8 cellular contexts compared by ENCODE assay signal in genomic region chr6:157221049-157221816, GRCh38.
DNase-seq lines count a peak whose midpoint lies in the region; ATAC-seq and TF ChIP-seq lines count a peak whose summit lies in the region.

No MANE protein-coding gene starts in this region.

- no peaks in the 10 kb centered on the region for H3K36me3 Mint-ChIP-seq in activated CD4-positive, alpha-beta T cell treated with anti-CD3 and anti-CD28 coated beads, Interleukin-2, amount 10 ng/mL, durations not matched to agents 7 days and 5 days (ENCODE audit: low read depth)
- H3K36me3 Mint-ChIP-seq in dendritic cell treated with granulocyte-macrophage colony-stimulating factor and Interleukin-4, amounts not matched to agents 40 ng/mL and 50 ng/mL, for 4 days (ENCODE audit: low read depth) = no peaks in the 10 kb centered on the region

- ATAC-seq in HG02759 (IDR thresholded peaks at IDR 0.05; ENCODE audit: unreplicated experiment) (peak; percentile 71), lower lobe of right lung (peak; percentile 86 to 92)

- peaks cover 35% of the 10 kb centered on the region for H3K4me1 Mint-ChIP-seq in activated CD4-positive, alpha-beta T cell treated with anti-CD3 and anti-CD28 coated beads, Interleukin-2, amount 10 ng/mL, durations not matched to agents 7 days and 5 days
- peaks cover 25% of the 10 kb centered on the region for H3K4me1 Mint-ChIP-seq in dendritic cell treated with granulocyte-macrophage colony-stimulating factor and Interleukin-4, amounts not matched to agents 40 ng/mL and 50 ng/mL, for 4 days (ENCODE audit: low read depth)

- CTCF ChIA-PET in activated CD4-positive, alpha-beta T cell treated with anti-CD3 and anti-CD28 coated beads, Interleukin-2, amount 10 ng/mL, durations not matched to agents 7 days and 5 days (lab: Charles Lee) = interaction anchor here (1.0 kb wide), 1 partner anchor 14 kb away, joined by 3 read pairs; no protein-coding TSS in a partner anchor

- no peaks in the 10 kb centered on the region for H3K27me3 Mint-ChIP-seq in activated CD4-positive, alpha-beta T cell treated with anti-CD3 and anti-CD28 coated beads, Interleukin-2, amount 10 ng/mL, durations not matched to agents 7 days and 5 days
- peaks cover 34% of the 10 kb centered on the region for H3K27me3 Mint-ChIP-seq in dendritic cell treated with granulocyte-macrophage colony-stimulating factor and Interleukin-4, amounts not matched to agents 40 ng/mL and 50 ng/mL, for 4 days

- DNase-seq in ELF-1 (ENCODE audit: low read depth, low spot score) = peak; percentile 96
- DNase-seq in NCI-H526 (lab: John Stamatoyannopoulos, UW) = peak; percentile 65 to 90
- DNase-seq in activated CD4-positive, alpha-beta T cell treated with anti-CD3 and anti-CD28 coated beads, Interleukin-2, amount 10 ng/mL, durations not matched to agents 7 days and 5 days = peak; percentile 85
- peak; percentile 92 for DNase-seq in lower lobe of right lung
- peak; percentile 68 to 73 (median 68) for DNase-seq in stimulated activated CD4-positive, alpha-beta T cell treated with anti-CD3 and anti-CD28 coated beads, TNF-alpha, amount 100 ng/mL, for 4 hours (ENCODE audit: low read depth in 3 of 3)
- no peak for DNase-seq in cortex of kidney (lab: John Stamatoyannopoulos, UW)

- no peaks in the 10 kb centered on the region for H3K9me3 ChIP-seq in lower lobe of right lung

- TF ChIP-seq CTCF in lower lobe of right lung (IDR thresholded peaks at IDR 0.05) = peak; percentile 17

- peak overlapping the region; percentile 52 for H3K4me3 ChIP-seq in lower lobe of right lung

- intact Hi-C loops in dendritic cell treated with granulocyte-macrophage colony-stimulating factor and Interleukin-4, amounts not matched to agents 40 ng/mL and 50 ng/mL, for 4 days (cut with micrococcal nuclease) = loop anchor here (5.0 kb wide), 1 partner anchor 56 kb away; no protein-coding TSS in a partner anchor
- intact Hi-C loops in lower lobe of right lung (cut with DNase I) = no loop called here

- peak overlapping the region; percentile 78 for H3K4me3 Mint-ChIP-seq in activated CD4-positive, alpha-beta T cell treated with anti-CD3 and anti-CD28 coated beads, Interleukin-2, amount 10 ng/mL, durations not matched to agents 7 days and 5 days
- peak overlapping the region; percentile 67 for H3K4me3 Mint-ChIP-seq in dendritic cell treated with granulocyte-macrophage colony-stimulating factor and Interleukin-4, amounts not matched to agents 40 ng/mL and 50 ng/mL, for 4 days

- no peaks in the 10 kb centered on the region for H3K9me3 Mint-ChIP-seq in activated CD4-positive, alpha-beta T cell treated with anti-CD3 and anti-CD28 coated beads, Interleukin-2, amount 10 ng/mL, durations not matched to agents 7 days and 5 days
- no peaks in the 10 kb centered on the region for H3K9me3 Mint-ChIP-seq in dendritic cell treated with granulocyte-macrophage colony-stimulating factor and Interleukin-4, amounts not matched to agents 40 ng/mL and 50 ng/mL, for 4 days

- POLR2A ChIA-PET in activated CD4-positive, alpha-beta T cell treated with anti-CD3 and anti-CD28 coated beads, Interleukin-2, amount 10 ng/mL, durations not matched to agents 7 days and 5 days (lab: Charles Lee) = no interaction called here

- no peaks in the 10 kb centered on the region for H3K27me3 ChIP-seq in lower lobe of right lung (ENCODE audit: low read depth)

- H3K4me1 ChIP-seq in lower lobe of right lung = peaks cover 8% of the 10 kb centered on the region

- H3K36me3 ChIP-seq in lower lobe of right lung = no peaks in the 10 kb centered on the region

- H3K27ac Mint-ChIP-seq in activated CD4-positive, alpha-beta T cell treated with anti-CD3 and anti-CD28 coated beads, Interleukin-2, amount 10 ng/mL, durations not matched to agents 7 days and 5 days = peak overlapping the region; percentile 85
- peak overlapping the region; percentile 10 for H3K27ac Mint-ChIP-seq in dendritic cell treated with granulocyte-macrophage colony-stimulating factor and Interleukin-4, amounts not matched to agents 40 ng/mL and 50 ng/mL, for 4 days

- H3K27ac ChIP-seq in lower lobe of right lung = no peak overlapping the region
